ENCODE assay signal across 2 cellular contexts in genomic region chr9:130040901-130041647, GRCh38.
TF ChIP-seq lines count a peak whose summit lies in the region.

No MANE protein-coding gene starts in this region.

TF ChIP-seq in HCT116, 20 proteins besides CTCF, POLR2A, EP300 and RAD21 (continued from another document):
- no peak for TF ChIP-seq REST (IDR thresholded peaks at IDR 0.05; ENCODE audit: low read depth)
- no peak for TF ChIP-seq ZFX (IDR thresholded peaks at IDR 0.05)
- no peak for TF ChIP-seq ZBTB33 (IDR thresholded peaks at IDR 0.05; ENCODE audit: extremely low read depth, insufficient replicate concordance, low read length)
- TF ChIP-seq CBX3 (IDR thresholded peaks at IDR 0.05; ENCODE audit: low read depth): no peak
- no peak for TF ChIP-seq CEBPB (IDR thresholded peaks at IDR 0.05; ENCODE audit: low read depth)
- TF ChIP-seq ELF1 (IDR thresholded peaks at IDR 0.05; ENCODE audit: borderline replicate concordance, low read depth): no peak
- TF ChIP-seq POLR2AphosphoS5 (IDR thresholded peaks at IDR 0.05; ENCODE audit: low read depth, low read length): no peak

TF ChIP-seq in WTC11, 78 proteins besides CTCF, POLR2A, EP300 and RAD21 (continued from another document):
- TF ChIP-seq ZSCAN18 (CRISPR knock-in tag; IDR thresholded peaks at IDR 0.05) (no peak), E2F1 (CRISPR knock-in tag; IDR thresholded peaks at IDR 0.05) (no peak), NR3C1 (CRISPR knock-in tag; conservative IDR thresholded peaks at IDR 0.05; ENCODE audit: low read depth) (no peak), CDX4 (CRISPR knock-in tag; IDR thresholded peaks at IDR 0.05; ENCODE audit: borderline replicate concordance) (no peak), ZNF512 (CRISPR knock-in tag; IDR thresholded peaks at IDR 0.05; ENCODE audit: borderline replicate concordance) (no peak), MLX (CRISPR knock-in tag; IDR thresholded peaks at IDR 0.05) (no peak), ZMAT4 (CRISPR knock-in tag; IDR thresholded peaks at IDR 0.05) (no peak), ELF4 (CRISPR knock-in tag; IDR thresholded peaks at IDR 0.05; ENCODE audit: low read depth) (no peak), CREM (CRISPR knock-in tag; IDR thresholded peaks at IDR 0.05) (no peak), E2F5 (CRISPR knock-in tag; IDR thresholded peaks at IDR 0.05) (no peak), ATF1 (CRISPR knock-in tag; IDR thresholded peaks at IDR 0.05) (no peak), GTF2I (CRISPR knock-in tag; conservative IDR thresholded peaks at IDR 0.05) (no peak), ATF3 (CRISPR knock-in tag; conservative IDR thresholded peaks at IDR 0.05) (no peak), USF1 (CRISPR knock-in tag; IDR thresholded peaks at IDR 0.05) (no peak), ESRRA (CRISPR knock-in tag; IDR thresholded peaks at IDR 0.05; ENCODE audit: borderline replicate concordance) (no peak), ERG (CRISPR knock-in tag; IDR thresholded peaks at IDR 0.05) (no peak)
